In the genomic region with DNA sequence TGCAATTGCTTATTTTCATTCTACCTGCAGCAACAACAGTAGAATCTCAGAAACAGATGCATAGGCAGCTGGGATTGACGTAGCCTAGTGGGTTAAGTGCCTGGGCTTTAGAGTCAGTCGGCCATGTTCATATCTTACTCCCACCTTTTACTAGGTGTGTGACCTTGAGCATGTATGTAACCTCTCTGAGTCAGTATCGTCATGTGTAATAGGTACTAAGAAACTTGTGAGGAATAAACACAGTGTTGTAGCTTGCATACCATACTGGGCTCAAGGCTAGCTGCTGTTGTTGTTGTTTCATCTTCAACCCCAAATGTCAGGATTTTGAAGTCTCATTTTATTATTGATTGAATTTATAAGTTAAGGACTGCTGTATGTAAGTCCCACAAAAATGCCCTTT, we compare ENCODE assay signal across 20 cellular contexts. TPM values are rescaled to one million over a fixed set of nuclear protein-coding genes. Genes with fewer than 3 reads are reported as not detected.
DNase-seq lines count a peak whose midpoint lies in the region; ATAC-seq, FAIRE-seq and TF ChIP-seq lines count a peak whose summit lies in the region.
"Had no signal": no experiment of that assay in that cellular context is flagged by ENCODE, and none has a peak within 500 bp of the region (broad histone marks: within the 10 kb centered on the region; RNA-seq: fewer than 3 reads in every experiment).

No MANE protein-coding gene starts in this region.

- no peaks in the 10 kb centered on the region for H3K27me3 Mint-ChIP-seq in activated naive CD4-positive, alpha-beta T cell treated with anti-CD3 and anti-CD28 coated beads, Interleukin-2, amount 50 U/mL, for 24 hours
- no peaks in the 10 kb centered on the region for H3K27me3 Mint-ChIP-seq in activated naive CD4-positive, alpha-beta T cell treated with anti-CD3 and anti-CD28 coated beads, Interleukin-2, amount 10 ng/mL, durations not matched to agents 7 days and 5 days
- H3K27me3 Mint-ChIP-seq in chondrocyte (ENCODE audit: low read depth), result no peaks in the 10 kb centered on the region
- no peaks in the 10 kb centered on the region for H3K27me3 Mint-ChIP-seq in osteocyte (ENCODE audit: unreplicated experiment)

- H3K27ac Mint-ChIP-seq in activated naive CD4-positive, alpha-beta T cell treated with anti-CD3 and anti-CD28 coated beads, Interleukin-2, amount 50 U/mL, for 24 hours, result peak overlapping the region; percentile 17
- no peak overlapping the region for H3K27ac Mint-ChIP-seq in activated naive CD4-positive, alpha-beta T cell treated with anti-CD3 and anti-CD28 coated beads, Interleukin-2, amount 10 ng/mL, durations not matched to agents 7 days and 5 days
- H3K27ac Mint-ChIP-seq in chondrocyte (ENCODE audit: unreplicated experiment), result peak overlapping the region; percentile 12
- no peak overlapping the region for H3K27ac Mint-ChIP-seq in osteocyte (ENCODE audit: unreplicated experiment)

- no peak overlapping the region for H3K4me3 Mint-ChIP-seq in activated naive CD4-positive, alpha-beta T cell treated with anti-CD3 and anti-CD28 coated beads, Interleukin-2, amount 50 U/mL, for 24 hours
- H3K4me3 Mint-ChIP-seq in activated naive CD4-positive, alpha-beta T cell treated with anti-CD3 and anti-CD28 coated beads, Interleukin-2, amount 10 ng/mL, durations not matched to agents 7 days and 5 days, result no peak overlapping the region
- no peak overlapping the region for H3K4me3 Mint-ChIP-seq in chondrocyte (ENCODE audit: unreplicated experiment)
- no peak overlapping the region for H3K4me3 Mint-ChIP-seq in osteocyte (ENCODE audit: unreplicated experiment)

- H3K36me3 ChIP-seq in stomach smooth muscle (ENCODE audit: control insufficient read depth in 2 of 2, insufficient read depth in 2 of 2, low read length in 2 of 2), result peaks cover 0 to 6% of the 10 kb centered on the region in 2 donors
- H3K36me3 ChIP-seq: BE2C had no signal

- peaks cover 7% of the 10 kb centered on the region for H3K36me3 Mint-ChIP-seq in activated naive CD4-positive, alpha-beta T cell treated with anti-CD3 and anti-CD28 coated beads, Interleukin-2, amount 50 U/mL, for 24 hours
- H3K36me3 Mint-ChIP-seq in activated naive CD4-positive, alpha-beta T cell treated with anti-CD3 and anti-CD28 coated beads, Interleukin-2, amount 10 ng/mL, durations not matched to agents 7 days and 5 days, result peaks cover 15% of the 10 kb centered on the region
- H3K36me3 Mint-ChIP-seq in chondrocyte (ENCODE audit: low read depth) (peaks cover 2% of the 10 kb centered on the region), osteocyte (ENCODE audit: unreplicated experiment) (no peaks in the 10 kb centered on the region)

- peaks cover 8% of the 10 kb centered on the region for H3K4me1 ChIP-seq in stomach smooth muscle (ENCODE audit: control insufficient read depth, insufficient read depth, low read length)
- H3K4me1 ChIP-seq: BE2C, SJCRH30 had no signal

- no peak for TF ChIP-seq CTCF in chondrocyte (IDR thresholded peaks at IDR 0.05)
- TF ChIP-seq CTCF in osteocyte (IDR thresholded peaks at IDR 0.05), result no peak

- no peak overlapping the region for H3K4me3 ChIP-seq in stomach smooth muscle (ENCODE audit: low read length in 2 of 2)
- H3K4me3 ChIP-seq: PC-9, SJCRH30 had no signal

- no peak overlapping the region for H3K9ac ChIP-seq in stomach smooth muscle (ENCODE audit: low read length in 2 of 2)

- H3K9me3 Mint-ChIP-seq in activated naive CD4-positive, alpha-beta T cell treated with anti-CD3 and anti-CD28 coated beads, Interleukin-2, amount 50 U/mL, for 24 hours, result no peaks in the 10 kb centered on the region
- no peaks in the 10 kb centered on the region for H3K9me3 Mint-ChIP-seq in activated naive CD4-positive, alpha-beta T cell treated with anti-CD3 and anti-CD28 coated beads, Interleukin-2, amount 10 ng/mL, durations not matched to agents 7 days and 5 days
- H3K9me3 Mint-ChIP-seq in chondrocyte (ENCODE audit: low read depth) (no peaks in the 10 kb centered on the region), osteocyte (ENCODE audit: unreplicated experiment) (no peaks in the 10 kb centered on the region)

- CTCF ChIA-PET in activated naive CD4-positive, alpha-beta T cell treated with anti-CD3 and anti-CD28 coated beads, Interleukin-2, amount 10 ng/mL, durations not matched to agents 7 days and 5 days (lab: Charles Lee), result no interaction called here

- peaks cover 0 to 5% of the 10 kb centered on the region in 2 donors for H3K27me3 ChIP-seq in stomach smooth muscle (ENCODE audit: control insufficient read depth in 1 of 2, insufficient read depth in 2 of 2, low read length in 2 of 2)
- H3K27me3 ChIP-seq: BE2C, SJCRH30 had no signal

- ATAC-seq in HG03039 (IDR thresholded peaks at IDR 0.05; ENCODE audit: unreplicated experiment), result no peak
- ATAC-seq: HepG2 had no signal

- H3K27ac ChIP-seq in stomach smooth muscle (ENCODE audit: low read length), result peak overlapping the region; percentile 8
- H3K27ac ChIP-seq: PC-9, SJCRH30 had no signal

- FAIRE-seq in GM19239 (lab: Jason Lieb, UNC), result peak; percentile 79
- FAIRE-seq: G401.6, GM18507, HepG2 had no signal

- H3K4me1 Mint-ChIP-seq in activated naive CD4-positive, alpha-beta T cell treated with anti-CD3 and anti-CD28 coated beads, Interleukin-2, amount 50 U/mL, for 24 hours, result peaks cover 55% of the 10 kb centered on the region
- H3K4me1 Mint-ChIP-seq in activated naive CD4-positive, alpha-beta T cell treated with anti-CD3 and anti-CD28 coated beads, Interleukin-2, amount 10 ng/mL, durations not matched to agents 7 days and 5 days, result peaks cover 10% of the 10 kb centered on the region
- peaks cover 13% of the 10 kb centered on the region for H3K4me1 Mint-ChIP-seq in chondrocyte (ENCODE audit: low read depth)
- H3K4me1 Mint-ChIP-seq in osteocyte (ENCODE audit: unreplicated experiment), result peaks cover 10% of the 10 kb centered on the region

- DNase-seq in activated naive CD4-positive, alpha-beta T cell treated with anti-CD3 and anti-CD28 coated beads, Interleukin-2, amount 10 ng/mL, durations not matched to agents 7 days and 5 days, result no peak
- DNase-seq in GM19239 (ENCODE audit: insufficient read length, low spot score) (no peak), chondrocyte (ENCODE audit: low spot score) (no peak), osteocyte (ENCODE audit: extremely low spot score, unreplicated experiment) (no peak)
- DNase-seq: BE2C, DND-41, GOT3, KG1, NCI-H1436, NCI-H2029, NCI-H2171 treated with DMSO at 0.1 percent for 48 hours, NCI-H774, PC-9, SJCRH30 had no signal

- H3K9me3 ChIP-seq in stomach smooth muscle (ENCODE audit: control insufficient read depth in 2 of 2, low read length in 2 of 2), result no peaks in the 10 kb centered on the region
- H3K9me3 ChIP-seq: BE2C, SJCRH30 had no signal

RNA-seq across cellular contexts. Expression of a gene that starts 14.2 kb away (rescaled TPM):
- total RNA-seq in chondrocyte (18.8 to 31.3 TPM (median 29.2 TPM) in 3 replicates), osteocyte (25.6 and 32.9 TPM in 2 replicates)

RNA-seq across cellular contexts. Expression of a gene that starts 31.3 kb away (rescaled TPM):
- 15.4 to 17.3 TPM (median 15.9 TPM) in 3 replicates for total RNA-seq in chondrocyte
- 14.7 and 14.8 TPM in 2 replicates for total RNA-seq in osteocyte

RNA-seq across cellular contexts. Expression of a gene that starts 31.4 kb away (rescaled TPM):
- 17.8 to 19.4 TPM (median 18.1 TPM) in 3 replicates for total RNA-seq in chondrocyte
- 15.2 and 17.3 TPM in 2 replicates for total RNA-seq in osteocyte

RNA-seq across cellular contexts. Expression of a gene that starts 50.2 kb away (rescaled TPM):
- total RNA-seq in chondrocyte (2.0 to 3.2 TPM (median 2.5 TPM) in 3 replicates), osteocyte (3.6 and 4.7 TPM in 2 replicates)

Comparison
In these comparisons a context has a peak if more than half of its experiments do, and no peak if none do; other contexts are left out.
1. H3K27ac Mint-ChIP-seq: peak in activated naive CD4-positive, alpha-beta T cell treated with anti-CD3 and anti-CD28 coated beads, Interleukin-2, amount 50 U/mL, for 24 hours (single experiment) and chondrocyte (single experiment); none in activated naive CD4-positive, alpha-beta T cell treated with anti-CD3 and anti-CD28 coated beads, Interleukin-2, amount 10 ng/mL, durations not matched to agents 7 days and 5 days (single experiment) and osteocyte (single experiment).